ENCODE assay signal across 14 cellular contexts in the genomic region with DNA sequence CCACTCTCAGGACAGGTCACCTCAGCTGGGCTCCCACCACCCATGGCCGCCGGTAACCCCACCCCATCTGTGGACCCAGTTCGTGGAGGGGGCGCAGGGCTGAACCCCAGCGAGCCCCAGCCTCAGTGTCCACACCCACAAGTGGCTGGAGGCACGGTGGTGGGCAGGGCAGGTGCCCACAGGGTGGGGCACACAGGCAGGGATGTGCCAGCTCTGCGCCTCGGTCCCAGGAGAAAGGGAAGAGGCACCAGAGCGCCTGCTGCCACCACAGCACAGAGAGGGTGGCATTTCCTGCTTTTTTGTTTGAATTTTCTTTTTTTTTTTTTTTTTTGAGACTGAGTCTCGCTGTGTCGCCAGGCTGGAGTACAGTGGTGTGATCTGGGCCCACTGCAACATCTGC.
"Had no signal": no experiment of that assay in that cellular context is flagged by ENCODE, and none has a peak within 500 bp of the region (broad histone marks: within the 10 kb centered on the region; RNA-seq: fewer than 3 reads in every experiment).

No MANE protein-coding gene starts in this region.

- H3K27ac ChIP-seq: VCaP had no signal

- H3K4me3 ChIP-seq: adrenal gland, gastroesophageal sphincter had no signal

- H3K36me3 ChIP-seq: adrenal gland, gastroesophageal sphincter, thoracic aorta had no signal

- ATAC-seq: gastroesophageal sphincter had no signal

- FAIRE-seq: colon, endometrium, islet of Langerhans had no signal

- H3K27ac Mint-ChIP-seq: activated naive CD4-positive, alpha-beta T cell treated with anti-CD3 and anti-CD28 coated beads, Interleukin-2, amount 10 ng/mL, durations not matched to agents 7 days and 5 days; activated T-helper 2 cell treated with anti-CD3 and anti-CD28 coated beads, Interferon-gamma antibody, Interleukin-2, Interleukin-4, amounts not matched to agents 10 μg/mL and 5 μg/mL and 100 μg/mL, durations not matched to agents 14 hours and 24 hours and 36 hours had no signal

- H3K9me3 ChIP-seq: adrenal gland, gastroesophageal sphincter, thoracic aorta had no signal

- H3K27me3 Mint-ChIP-seq: T-cell had no signal

- DNase-seq: activated CD4-positive, alpha-beta T cell treated with anti-CD3 and anti-CD28 coated beads for 1 hour; activated CD4-positive, alpha-beta T cell treated with anti-CD3 and anti-CD28 coated beads, Interleukin-2, amount 50 U/mL, for 4 hours; activated naive CD4-positive, alpha-beta T cell treated with anti-CD3 and anti-CD28 coated beads, Interleukin-2, amount 10 ng/mL, durations not matched to agents 7 days and 5 days; activated T-cell treated with anti-CD3 and anti-CD28 coated beads, Interleukin-2, amount 50 U/mL, for 1 hour; adrenal gland; T1000 had no signal

- H3K36me3 Mint-ChIP-seq: activated naive CD4-positive, alpha-beta T cell treated with anti-CD3 and anti-CD28 coated beads, Interleukin-2, amount 10 ng/mL, durations not matched to agents 7 days and 5 days; T-cell had no signal

- H3K4me3 Mint-ChIP-seq: activated naive CD4-positive, alpha-beta T cell treated with anti-CD3 and anti-CD28 coated beads, Interleukin-2, amount 10 ng/mL, durations not matched to agents 7 days and 5 days; T-cell had no signal

- H3K9me3 Mint-ChIP-seq: activated naive CD4-positive, alpha-beta T cell treated with anti-CD3 and anti-CD28 coated beads, Interleukin-2, amount 10 ng/mL, durations not matched to agents 7 days and 5 days; activated T-helper 2 cell treated with anti-CD3 and anti-CD28 coated beads, Interferon-gamma antibody, Interleukin-2, Interleukin-4, amounts not matched to agents 10 μg/mL and 5 μg/mL and 100 μg/mL, durations not matched to agents 14 hours and 24 hours and 36 hours; T-cell had no signal

- H3K27me3 ChIP-seq: adrenal gland had no signal
